In the genomic region with DNA sequence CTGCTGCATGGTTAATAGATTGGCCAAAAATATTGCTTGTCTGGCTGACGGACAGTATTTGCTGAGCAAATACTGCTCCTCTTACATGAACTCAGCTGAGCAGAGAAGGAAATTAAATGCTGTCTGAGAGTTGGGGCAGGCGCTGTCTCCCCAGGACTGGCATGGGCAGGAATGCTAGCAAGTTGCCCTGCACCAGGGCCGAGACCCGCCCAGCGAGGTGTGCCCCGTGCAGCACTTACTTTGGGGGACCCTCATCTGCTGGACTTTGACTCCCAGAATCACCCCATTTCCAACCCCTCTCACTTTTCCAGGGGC, we compare ENCODE assay signal across 9 cellular contexts. TPM values are rescaled to one million over a fixed set of nuclear protein-coding genes. Genes with fewer than 3 reads are reported as not detected.
DNase-seq lines count a peak whose midpoint lies in the region; ATAC-seq, FAIRE-seq and TF ChIP-seq lines count a peak whose summit lies in the region.
"Had no signal": no experiment of that assay in that cellular context is flagged by ENCODE, and none has a peak within 500 bp of the region (broad histone marks: within the 10 kb centered on the region; RNA-seq: fewer than 3 reads in every experiment).

No MANE protein-coding gene starts in this region.

- no peak overlapping the region for H2BK15ac ChIP-seq in mesenchymal stem cell (ENCODE audit: low read depth, poor library complexity, severe bottlenecking)

- intact Hi-C loops in heart left ventricle (cut with DNase I), result loop anchor here in 2 of 10 donors (2.0 to 10.0 kb wide), 2 partner anchors 15 to 103 kb away; no protein-coding TSS in a partner anchor
- intact Hi-C loops in left cardiac atrium (cut with DNase I), result no loop called here
- intact Hi-C loops in K562 (cut with micrococcal nuclease), result no loop called here
- intact Hi-C loops in left colon (cut with DNase I, micrococcal nuclease), result no loop called here

- H3K4ac ChIP-seq in mesenchymal stem cell (ENCODE audit: low read depth in 1 of 2, low read length in 2 of 2), result no peak overlapping the region

- no peak overlapping the region for H3K18ac ChIP-seq in mesenchymal stem cell (ENCODE audit: low read depth in 1 of 2, low read length in 2 of 2)

- H3K79me1 ChIP-seq in mesenchymal stem cell (replicated peaks; ENCODE audit: low read length, poor library complexity, severe bottlenecking), result peaks cover 19% of the 10 kb centered on the region

- WGBS in heart left ventricle, 4 donors, result 38 to 50% (median 48%) methylated on average over 4 to 6 of the region's 6 CpGs
- 65% methylated on average over 5 of the region's 6 CpGs for WGBS in K562 (ENCODE audit: insufficient coverage, low coverage, missing lambda C conversion rate)
- WGBS in mesenchymal stem cell, result 91% methylated on average over 6 of the region's 6 CpGs
- 52% methylated on average over 6 of the region's 6 CpGs for WGBS in urinary bladder

- peaks cover 57% of the 10 kb centered on the region for H4K20me1 ChIP-seq in K562 (replicated peaks; ENCODE audit: control insufficient read depth, insufficient read depth, low read length)

- H3K79me2 ChIP-seq in K562 (ENCODE audit: control insufficient read depth, insufficient read depth, low read length), result peaks cover 60% of the 10 kb centered on the region

- H3K9me1 ChIP-seq in K562 (ENCODE audit: control insufficient read depth, insufficient read depth, low read length), result peaks cover 25% of the 10 kb centered on the region

- peak overlapping the region in 6 of 12 donors; percentile 52 to 81 (median 63) for H3K27ac ChIP-seq in heart left ventricle
- no peak overlapping the region; the same call in 2 of the 3 replicates for H3K27ac ChIP-seq in K562 (ENCODE audit: extremely low read depth, low read depth, low read length)
- no peak overlapping the region for H3K27ac ChIP-seq in mesenchymal stem cell (ENCODE audit: low read length, poor library complexity, severe bottlenecking)
- no peak overlapping the region for H3K27ac ChIP-seq in urinary bladder (ENCODE audit: low read depth)

- no peak for ATAC-seq in heart left ventricle
- ATAC-seq in left cardiac atrium, result no peak
- no peak for ATAC-seq in K562
- no peak for ATAC-seq in left colon

- H3K27me3 ChIP-seq in heart left ventricle (no peaks in the 10 kb centered on the region), K562 (ENCODE audit: control insufficient read depth in 2 of 2, insufficient read depth in 2 of 2, low read length in 2 of 2) (no peaks in the 10 kb centered on the region), mesenchymal stem cell (ENCODE audit: control insufficient read depth in 1 of 2, insufficient read depth in 1 of 2, low read length in 2 of 2) (peaks cover 0 to 3% of the 10 kb centered on the region in 2 experiments)

- peak in 1 of 5 donors; percentile 30 for DNase-seq in heart left ventricle
- no peak for DNase-seq in left cardiac atrium
- no peak for DNase-seq in K562 (ENCODE audit: extremely low read depth in 1 of 4, low spot score in 3 of 4)
- no peak for DNase-seq in mesenchymal stem cell
- no peak for DNase-seq in activated gamma-delta T cell treated with Interleukin-2 at 50 U/mL for 16 hours
- DNase-seq in left colon, result no peak
- no peak for DNase-seq in NCI-H82 (lab: John Stamatoyannopoulos, UW)
- DNase-seq: NCI-H2171 had no signal

- H2AFZ ChIP-seq in K562 (ENCODE audit: low read depth, low read length) (no peak overlapping the region), mesenchymal stem cell (ENCODE audit: low read depth, low read length) (no peak overlapping the region)

- peak overlapping the region; percentile 47 to 95 for H3K9ac ChIP-seq in K562 (ENCODE audit: insufficient read depth in 1 of 2, low read depth in 2 of 2, low read length in 2 of 2)
- H3K9ac ChIP-seq in mesenchymal stem cell (ENCODE audit: low read length), result peak overlapping the region; percentile 85

- no peak overlapping the region for H2BK12ac ChIP-seq in mesenchymal stem cell (ENCODE audit: low read length in 2 of 2)

- TF ChIP-seq CTCF in heart left ventricle (IDR thresholded peaks at IDR 0.05) (no peak), K562 (IDR thresholded peaks at IDR 0.05 in 2 of 3, conservative IDR thresholded peaks at IDR 0.05 in 1 of 3; ENCODE audit: insufficient read depth in 2 of 3, low read depth in 1 of 3, low read length in 3 of 3) (no peak)

- in situ Hi-C loops in K562 (cut with MboI), result no loop called here

- H2AK5ac ChIP-seq in mesenchymal stem cell (ENCODE audit: low read length, severe bottlenecking), result no peak overlapping the region

- H3K14ac ChIP-seq in mesenchymal stem cell (ENCODE audit: low read length in 2 of 2), result no peak overlapping the region

- no peak overlapping the region for H3K23ac ChIP-seq in mesenchymal stem cell (ENCODE audit: low read length in 2 of 2)

- peak overlapping the region; percentile 79 for H3K4me2 ChIP-seq in K562 (ENCODE audit: insufficient read depth, low read length)
- peak overlapping the region; percentile 77 for H3K4me2 ChIP-seq in mesenchymal stem cell (ENCODE audit: low read length, poor library complexity, severe bottlenecking)

- peaks cover 16 to 73% (median 64%) of the 10 kb centered on the region in 12 donors for H3K4me1 ChIP-seq in heart left ventricle
- peaks cover 45 to 80% of the 10 kb centered on the region in 2 experiments for H3K4me1 ChIP-seq in K562 (replicated peaks in 1 of 2; ENCODE audit: control insufficient read depth in 2 of 2, insufficient read depth in 2 of 2, low read length in 2 of 2)
- peaks cover 56% of the 10 kb centered on the region for H3K4me1 ChIP-seq in mesenchymal stem cell (ENCODE audit: control insufficient read depth, insufficient read depth, low read depth, low read length)
- peaks cover 5% of the 10 kb centered on the region for H3K4me1 ChIP-seq in urinary bladder (ENCODE audit: insufficient read depth)

- no peak overlapping the region for H2BK120ac ChIP-seq in mesenchymal stem cell (ENCODE audit: low read depth, low read length)

- BruUV-seq in K562 (replicated peaks; lab: Mats Ljungman, UMichigan), result TSS peak; percentile 74

- no peak for TF ChIP-seq RAD21 in K562 (CRISPR knock-in tag; conservative IDR thresholded peaks at IDR 0.05 in 1 of 2, IDR thresholded peaks at IDR 0.05 in 1 of 2)

- H3K4me3 ChIP-seq in heart left ventricle (peak overlapping the region; percentile 38 to 95 (median 70)), K562 (peak overlapping the region; percentile 62), mesenchymal stem cell (ENCODE audit: insufficient read depth in 1 of 2, low read depth in 1 of 2, low read length in 2 of 2) (peak overlapping the region in 1 of 2 experiments; percentile 84), urinary bladder (ENCODE audit: low read depth, low read length) (peak overlapping the region; percentile 88)

- no peak for TF ChIP-seq EP300 in K562 (IDR thresholded peaks at IDR 0.05; ENCODE audit: low read length)

- H2BK5ac ChIP-seq in mesenchymal stem cell (ENCODE audit: low read depth, low read length, poor library complexity, severe bottlenecking), result no peak overlapping the region

- peak; percentile 67 for FAIRE-seq in K562 (lab: Jason Lieb, UNC)

- H4K8ac ChIP-seq in mesenchymal stem cell (ENCODE audit: low read length), result no peak overlapping the region

- CTCF ChIA-PET in K562 (lab: Yijun Ruan, JAX; ENCODE audit: low intra/inter-chr PET ratio), result no interaction called here

- no peak overlapping the region for H4K91ac ChIP-seq in mesenchymal stem cell (ENCODE audit: low read length)

- H3K9me3 ChIP-seq in heart left ventricle (no peaks in the 10 kb centered on the region), K562 (replicated peaks; ENCODE audit: control insufficient read depth, insufficient read depth, low read depth, low read length) (no peaks in the 10 kb centered on the region), mesenchymal stem cell (ENCODE audit: control insufficient read depth, low read length) (no peaks in the 10 kb centered on the region)

- peaks cover 0 to 3% (median 0%) of the 10 kb centered on the region in 9 donors for H3K36me3 ChIP-seq in heart left ventricle
- H3K36me3 ChIP-seq in K562 (ENCODE audit: control insufficient read depth, insufficient read depth, low read length), result peaks cover 33% of the 10 kb centered on the region; the same call in 2 of the 3 replicates
- H3K36me3 ChIP-seq in mesenchymal stem cell (ENCODE audit: control insufficient read depth in 1 of 2, insufficient read depth in 2 of 2, low read depth in 1 of 2, low read length in 2 of 2), result peaks cover 0 to 28% of the 10 kb centered on the region in 2 experiments
- H3K36me3 ChIP-seq in urinary bladder (ENCODE audit: insufficient read depth), result no peaks in the 10 kb centered on the region

- TF ChIP-seq POLR2A in heart left ventricle (IDR thresholded peaks at IDR 0.05), result no peak
- TF ChIP-seq POLR2A in K562 (conservative IDR thresholded peaks at IDR 0.05), result no peak

- POLR2A ChIA-PET in K562 (lab: Yijun Ruan, JAX), result interaction anchor here (2.3 kb wide), 1 partner anchor 15 kb away, joined by 7 read pairs; no protein-coding TSS in a partner anchor

TF ChIP-seq in K562, 482 proteins besides CTCF, POLR2A, EP300 and RAD21 (continues in another document):
- no peak for TF ChIP-seq ELF1 (tag; IDR thresholded peaks at IDR 0.05)
- no peak for TF ChIP-seq CBFA2T3 (IDR thresholded peaks at IDR 0.05)
- no peak for TF ChIP-seq MCM3 (IDR thresholded peaks at IDR 0.05)
- no peak for TF ChIP-seq MTA2 (IDR thresholded peaks at IDR 0.05; ENCODE audit: low read depth)

RNA-seq across cellular contexts. Expression of gene FBRSL1, which starts 1.4 kb away (rescaled TPM):
- 10 to 100 TPM; 23.0 to 88.2 (median 45.4) TPM for total RNA-seq in heart left ventricle
- 10 to 100 TPM; 35.4 to 40.0 TPM for polyA plus RNA-seq in heart left ventricle
- 10 to 100 TPM; 46.7 to 49.4 TPM for total RNA-seq in left cardiac atrium
- 25.5 and 41.9 TPM in 2 replicates for total RNA-seq in K562 (2011; cell fraction: chromatin; rRNA removed; ENCODE audit: low replicate concordance)
- 25.0 and 40.7 TPM in 2 replicates for total RNA-seq in K562 (2011; cell fraction: nucleolus; rRNA removed)
- total RNA-seq in K562 (2011; cell fraction: nucleoplasm; rRNA removed), result 23.3 and 28.3 TPM in 2 replicates
- 21.7 and 24.6 TPM in 2 replicates for total RNA-seq in K562 (2014; rRNA removed)
- total RNA-seq in K562 (2014; rRNA removed; fragmentation: Illumina TruSeq; extraction: Trizol), result 1.1 and 1.3 TPM in 2 replicates
- total RNA-seq in K562 (2015; rRNA removed; fragmentation: Illumina TruSeq; extraction: Trizol), result 7.3 and 12.9 TPM in 2 replicates
- total RNA-seq in K562 (2021), result 112 and 129 TPM in 2 replicates
- polyA plus RNA-seq in K562 (2011; rRNA removed), result 1.9 and 4.3 TPM in 2 replicates
- 3.7 and 13.3 TPM in 2 replicates for polyA plus RNA-seq in K562 (2011; cell fraction: cytosol; rRNA removed)
- polyA plus RNA-seq in K562 (2011; cell fraction: nucleus; rRNA removed), result 16.7 and 51.7 TPM in 2 replicates
- 41.9 and 54.8 TPM in 2 replicates for polyA plus RNA-seq in K562 (2012)
- polyA plus RNA-seq in K562 (2014; fragmentation: Illumina TruSeq; extraction: Trizol), result 29.3 and 35.8 TPM in 2 replicates
- under 1 TPM; 0.24 to 0.29 TPM for polyA plus RNA-seq in K562 (2014; fragmentation: Nextera tagmentation; extraction: Ambion mirVana)
- 27.4 and 32.3 TPM in 2 replicates for polyA plus RNA-seq in K562 (2014; rRNA removed)
- polyA minus RNA-seq in K562 (2011; rRNA and poly(A)+ RNA removed), result 0.81 and 1.8 TPM in 2 replicates
- polyA minus RNA-seq in K562 (2011; cell fraction: cytosol; rRNA and poly(A)+ RNA removed), result 21.0 and 29.9 TPM in 2 replicates
- 9.0 and 9.3 TPM in 2 replicates for polyA minus RNA-seq in K562 (2011; cell fraction: nucleus; rRNA and poly(A)+ RNA removed)
- 35.1 TPM for polyA plus RNA-seq in mesenchymal stem cell (2013, experiment 1 of 2)
- polyA plus RNA-seq in mesenchymal stem cell (2013, experiment 2 of 2), result 32.7 TPM
- 4.0 TPM for total RNA-seq in urinary bladder
- 46.1 TPM for polyA plus RNA-seq in urinary bladder
- 10 to 100 TPM; 63.1 to 82.6 TPM for total RNA-seq in left colon
